19 cellular contexts compared by ENCODE assay signal in the genomic region with DNA sequence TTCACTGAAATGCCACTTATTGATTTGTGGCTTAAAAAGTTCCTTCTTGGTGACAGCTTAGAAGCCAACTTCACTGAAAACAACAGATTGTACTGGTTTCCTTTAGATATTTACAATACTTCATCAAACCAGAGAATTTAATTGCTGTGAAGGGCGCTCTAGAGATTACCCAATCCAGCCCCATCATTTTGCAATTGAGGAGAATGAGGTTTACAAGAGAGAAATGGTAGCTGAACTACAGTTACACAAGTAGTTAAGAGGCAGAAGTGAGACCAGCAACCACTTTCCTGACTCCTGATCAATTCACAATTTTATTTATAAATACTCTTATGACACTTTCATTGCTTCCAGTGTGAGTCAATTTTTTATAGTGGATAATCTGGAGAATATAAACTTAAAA.
A peak's percentile ranks its signal among the peaks of the same experiment; 100 is the strongest.
DNase-seq lines count a peak whose midpoint lies in the region; ATAC-seq and TF ChIP-seq lines count a peak whose summit lies in the region.
"Had no signal": no experiment of that assay in that cellular context is flagged by ENCODE, and none has a peak within 500 bp of the region (broad histone marks: within the 10 kb centered on the region; RNA-seq: fewer than 3 reads in every experiment).

No MANE protein-coding gene starts in this region.

- H3K36me3 ChIP-seq in breast epithelium, result no peaks in the 10 kb centered on the region

- intact Hi-C loops in breast epithelium (cut with DNase I; ENCODE audit: low total_unique reads), result no loop called here

- TF ChIP-seq CTCF in breast epithelium (IDR thresholded peaks at IDR 0.05), result no peak

- H3K4me3 Mint-ChIP-seq in stimulated activated naive B cell treated with anti-CD40 and anti-IgM and Interleukin-4, amounts not matched to agents 10 μg/mL and 1 μg/mL and 100 μg/mL, for 72 hours, result no peak overlapping the region
- H3K4me3 Mint-ChIP-seq: CD14-positive monocyte had no signal

- H3K4me1 Mint-ChIP-seq in stimulated activated naive B cell treated with anti-CD40 and anti-IgM and Interleukin-4, amounts not matched to agents 10 μg/mL and 1 μg/mL and 100 μg/mL, for 72 hours, result no peaks in the 10 kb centered on the region

- ATAC-seq in left lobe of liver (peak; percentile 21), HG02798 (IDR thresholded peaks at IDR 0.05; ENCODE audit: poor library complexity, unreplicated experiment) (no peak), HG03342 (IDR thresholded peaks at IDR 0.05; ENCODE audit: unreplicated experiment) (no peak)
- no peak for ATAC-seq in stimulated activated naive B cell treated with anti-CD40 and anti-IgM and Interleukin-4, amounts not matched to agents 10 μg/mL and 1 μg/mL and 100 μg/mL, for 72 hours (replicated peaks)
- ATAC-seq: A549 had no signal

- no peaks in the 10 kb centered on the region for H3K27me3 ChIP-seq in breast epithelium

- H3K36me3 Mint-ChIP-seq in stimulated activated naive B cell treated with anti-CD40 and anti-IgM and Interleukin-4, amounts not matched to agents 10 μg/mL and 1 μg/mL and 100 μg/mL, for 72 hours, result peaks cover 5% of the 10 kb centered on the region in 2 donors

- no peak overlapping the region for H3K27ac ChIP-seq in breast epithelium
- H3K27ac ChIP-seq: A549 had no signal

- DNase-seq in AML-193 (lab: John Stamatoyannopoulos, UW) (peak; percentile 24 to 50), MV-4-11 (lab: John Stamatoyannopoulos, UW) (peak; percentile 89), SKM-1 (lab: John Stamatoyannopoulos, UW; ENCODE audit: unreplicated experiment) (peak; percentile 27), left lobe of liver (ENCODE audit: low spot score) (no peak), breast epithelium (ENCODE audit: low spot score in 2 of 2) (no peak)
- no peak for DNase-seq in stimulated activated naive B cell treated with anti-CD40 and anti-IgM and Interleukin-4, amounts not matched to agents 10 μg/mL and 1 μg/mL and 100 μg/mL, for 72 hours
- DNase-seq: Caco-2, DMS153, NCI-H1048, NCI-H1436 treated with DMSO at 0.1 percent for 48 hours, NCI-H2081, NCI-H510A, NCI-H82, SHP77, SW 1271 had no signal

- H3K27ac Mint-ChIP-seq in stimulated activated naive B cell treated with anti-CD40 and anti-IgM and Interleukin-4, amounts not matched to agents 10 μg/mL and 1 μg/mL and 100 μg/mL, for 72 hours, result no peak overlapping the region
- H3K27ac Mint-ChIP-seq: CD14-positive monocyte had no signal

- peaks cover 0 to 10% of the 10 kb centered on the region in 2 donors for H3K9me3 ChIP-seq in breast epithelium
- H3K9me3 ChIP-seq: A549, Caco-2 had no signal

- no peak overlapping the region for H3K4me3 ChIP-seq in breast epithelium
- H3K4me3 ChIP-seq: A549 had no signal

- no peak for TF ChIP-seq POLR2A in breast epithelium (IDR thresholded peaks at IDR 0.05)

- H3K9me3 Mint-ChIP-seq in stimulated activated naive B cell treated with anti-CD40 and anti-IgM and Interleukin-4, amounts not matched to agents 10 μg/mL and 1 μg/mL and 100 μg/mL, for 72 hours, result peaks cover 18 to 20% of the 10 kb centered on the region in 2 donors

- no peaks in the 10 kb centered on the region for H3K4me1 ChIP-seq in breast epithelium
- H3K4me1 ChIP-seq: Caco-2 had no signal

- H3K27me3 Mint-ChIP-seq in stimulated activated naive B cell treated with anti-CD40 and anti-IgM and Interleukin-4, amounts not matched to agents 10 μg/mL and 1 μg/mL and 100 μg/mL, for 72 hours, result peaks cover 23 to 49% of the 10 kb centered on the region in 2 donors

Comparison
In these comparisons a context has a peak if more than half of its experiments do, and no peak if none do; other contexts are left out.
1. DNase-seq: peak in AML-193 (2 of 2), MV-4-11 (single experiment) and SKM-1 (single experiment); none in left lobe of liver (single experiment), stimulated activated naive B cell treated with anti-CD40 and anti-IgM and Interleukin-4, amounts not matched to agents 10 μg/mL and 1 μg/mL and 100 μg/mL, for 72 hours (single experiment) and breast epithelium (0 of 2).